In the genomic region with DNA sequence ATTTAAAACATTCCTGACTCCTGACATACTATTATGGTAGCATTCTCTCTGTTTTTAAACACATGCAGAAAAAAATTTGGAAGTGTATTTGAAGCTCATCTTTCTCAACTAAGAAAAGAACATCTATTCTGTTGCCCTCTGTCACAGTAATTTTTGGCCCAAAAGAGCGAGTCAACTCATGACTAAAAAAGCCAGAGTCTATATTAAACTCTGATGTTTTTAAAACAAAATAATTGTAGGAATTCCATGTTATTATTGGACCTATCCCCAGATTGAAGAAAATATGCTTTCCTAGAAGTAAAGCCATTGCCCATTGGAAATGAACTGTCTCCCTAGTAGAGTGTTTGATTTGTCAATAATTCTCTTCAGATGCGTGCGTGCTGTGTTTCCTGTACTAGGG, we compare ENCODE assay signal across 24 cellular contexts.
DNase-seq lines count a peak whose midpoint lies in the region; ATAC-seq, FAIRE-seq and TF ChIP-seq lines count a peak whose summit lies in the region.
"Had no signal": no experiment of that assay in that cellular context is flagged by ENCODE, and none has a peak within 500 bp of the region (broad histone marks: within the 10 kb centered on the region; RNA-seq: fewer than 3 reads in every experiment).

No MANE protein-coding gene starts in this region.

- intact Hi-C loops in left ventricle myocardium inferior (cut with micrococcal nuclease) (no loop called here), Right ventricle myocardium inferior (cut with DNase I) (no loop called here), aorta (cut with DNase I) (loop anchor here (5.0 kb wide), 2 partner anchors 35 to 40 kb away; no protein-coding TSS in a partner anchor)

- H3K36me3 ChIP-seq in left ventricle myocardium inferior (peaks cover 13% of the 10 kb centered on the region), aorta (ENCODE audit: control insufficient read depth in 1 of 2, insufficient read depth in 2 of 2, low read length in 1 of 2) (peaks cover 0 to 2% of the 10 kb centered on the region in 2 donors)

- DNase-seq in left ventricle myocardium inferior (no peak), Right ventricle myocardium inferior (ENCODE audit: missing footprints) (no peak), chondrocyte (ENCODE audit: low spot score) (no peak), iris pigment epithelial cell (ENCODE audit: low read depth) (peak; percentile 37), aorta (no peak), GM19239 (ENCODE audit: insufficient read length, low spot score) (no peak), caudate nucleus (lab: John Stamatoyannopoulos, UW) (no peak), GM19240 (ENCODE audit: insufficient read length, low spot score) (no peak)
- DNase-seq: 8988T; activated CD4-positive, CD25-positive, alpha-beta regulatory T cell treated with anti-CD3 and anti-CD28 coated beads, Interleukin-2, amount 50 U/mL, for 72 hours; CD8-positive, alpha-beta T cell; DND-41; left lung; naive B cell; NCI-H1694; NCI-H345; posterior cingulate gyrus; spleen; stimulated activated naive B cell treated with anti-CD40 and anti-IgM and Interleukin-4, amounts not matched to agents 10 μg/mL and 1 μg/mL and 100 μg/mL, for 72 hours; T-helper 17 cell had no signal

- H3K27me3 Mint-ChIP-seq in chondrocyte (ENCODE audit: low read depth), result no peaks in the 10 kb centered on the region
- H3K27me3 Mint-ChIP-seq: naive B cell; stimulated activated naive B cell treated with anti-CD40 and anti-IgM and Interleukin-4, amounts not matched to agents 10 μg/mL and 1 μg/mL and 100 μg/mL, for 72 hours; T-helper 17 cell had no signal

- peaks cover 7% of the 10 kb centered on the region for H3K4me1 Mint-ChIP-seq in chondrocyte (ENCODE audit: low read depth)
- H3K4me1 Mint-ChIP-seq: naive B cell; stimulated activated naive B cell treated with anti-CD40 and anti-IgM and Interleukin-4, amounts not matched to agents 10 μg/mL and 1 μg/mL and 100 μg/mL, for 72 hours; T-helper 17 cell had no signal

- WGBS in aorta, 2 donors, result 0 to 8% methylated on average over 3 of the region's 3 CpGs

- H3K4me1 ChIP-seq in left ventricle myocardium inferior (peaks cover 74% of the 10 kb centered on the region), aorta (ENCODE audit: control insufficient read depth in 1 of 2, insufficient read depth in 2 of 2, low read length in 2 of 2) (peaks cover 17 to 38% of the 10 kb centered on the region in 2 donors)

- no peak for FAIRE-seq in GM19239 (lab: Jason Lieb, UNC)
- FAIRE-seq: H54, urothelium cell line had no signal

- H3K27ac Mint-ChIP-seq in chondrocyte (ENCODE audit: unreplicated experiment), result peak overlapping the region; percentile 75
- H3K27ac Mint-ChIP-seq: activated T-helper 2 cell treated with anti-CD3 and anti-CD28 coated beads, Interferon-gamma antibody, Interleukin-2, Interleukin-4, amounts not matched to agents 10 μg/mL and 5 μg/mL and 100 μg/mL, durations not matched to agents 14 hours and 24 hours and 36 hours; CD8-positive, alpha-beta T cell; naive B cell; stimulated activated naive B cell treated with anti-CD40 and anti-IgM and Interleukin-4, amounts not matched to agents 10 μg/mL and 1 μg/mL and 100 μg/mL, for 72 hours; T-helper 17 cell had no signal

- H3K4me3 Mint-ChIP-seq in chondrocyte (ENCODE audit: unreplicated experiment), result no peak overlapping the region
- H3K4me3 Mint-ChIP-seq: CD8-positive, alpha-beta T cell; naive B cell; stimulated activated naive B cell treated with anti-CD40 and anti-IgM and Interleukin-4, amounts not matched to agents 10 μg/mL and 1 μg/mL and 100 μg/mL, for 72 hours; T-helper 17 cell had no signal

- no peaks in the 10 kb centered on the region for H3K9me3 Mint-ChIP-seq in chondrocyte (ENCODE audit: low read depth)
- H3K9me3 Mint-ChIP-seq: activated T-helper 2 cell treated with anti-CD3 and anti-CD28 coated beads, Interferon-gamma antibody, Interleukin-2, Interleukin-4, amounts not matched to agents 10 μg/mL and 5 μg/mL and 100 μg/mL, durations not matched to agents 14 hours and 24 hours and 36 hours; CD8-positive, alpha-beta T cell; naive B cell; stimulated activated naive B cell treated with anti-CD40 and anti-IgM and Interleukin-4, amounts not matched to agents 10 μg/mL and 1 μg/mL and 100 μg/mL, for 72 hours had no signal

- H3K27me3 ChIP-seq in left ventricle myocardium inferior (ENCODE audit: low read depth) (no peaks in the 10 kb centered on the region), aorta (ENCODE audit: control insufficient read depth in 1 of 2, insufficient read depth in 2 of 2, low read length in 1 of 2) (no peaks in the 10 kb centered on the region)
- H3K27me3 ChIP-seq: left lung, spleen had no signal

- H3K4me3 ChIP-seq in left ventricle myocardium inferior (no peak overlapping the region), aorta (ENCODE audit: low read length in 2 of 2) (no peak overlapping the region)
- H3K4me3 ChIP-seq: left lung, spleen had no signal

- H3K9me3 ChIP-seq in left ventricle myocardium inferior (replicated peaks), result no peaks in the 10 kb centered on the region
- no peaks in the 10 kb centered on the region for H3K9me3 ChIP-seq in aorta (ENCODE audit: control insufficient read depth, low read length)
- H3K9me3 ChIP-seq: left lung, spleen had no signal

- H3K36me3 Mint-ChIP-seq in chondrocyte (ENCODE audit: low read depth), result peaks cover 13% of the 10 kb centered on the region
- H3K36me3 Mint-ChIP-seq: CD8-positive, alpha-beta T cell had no signal

- H3K27ac ChIP-seq in left ventricle myocardium inferior (replicated peaks), result peak overlapping the region; percentile 43
- peak overlapping the region in 1 of 2 donors; percentile 77 for H3K27ac ChIP-seq in aorta (ENCODE audit: low read depth in 1 of 2, low read length in 2 of 2)
- H3K27ac ChIP-seq in caudate nucleus (ENCODE audit: low read depth, low read length), result no peak overlapping the region

- no peak for TF ChIP-seq CTCF in left ventricle myocardium inferior (IDR thresholded peaks at IDR 0.05; ENCODE audit: borderline replicate concordance)
- no peak for TF ChIP-seq CTCF in chondrocyte (IDR thresholded peaks at IDR 0.05)

- ATAC-seq in Right ventricle myocardium inferior (no peak), aorta (ENCODE audit: low FRiP score) (peak; percentile 37)
- ATAC-seq: CD8-positive, alpha-beta T cell; esophagus mucosa; stimulated activated naive B cell treated with anti-CD40 and anti-IgM and Interleukin-4, amounts not matched to agents 10 μg/mL and 1 μg/mL and 100 μg/mL, for 72 hours; T-helper 17 cell had no signal

Comparison
In these comparisons a context has a peak if more than half of its experiments do, and no peak if none do; other contexts are left out.
1. intact Hi-C loops: an anchor here in aorta (5.0 kb wide); none called in left ventricle myocardium inferior and Right ventricle myocardium inferior.